11 cellular contexts compared by ENCODE assay signal in the genomic region with DNA sequence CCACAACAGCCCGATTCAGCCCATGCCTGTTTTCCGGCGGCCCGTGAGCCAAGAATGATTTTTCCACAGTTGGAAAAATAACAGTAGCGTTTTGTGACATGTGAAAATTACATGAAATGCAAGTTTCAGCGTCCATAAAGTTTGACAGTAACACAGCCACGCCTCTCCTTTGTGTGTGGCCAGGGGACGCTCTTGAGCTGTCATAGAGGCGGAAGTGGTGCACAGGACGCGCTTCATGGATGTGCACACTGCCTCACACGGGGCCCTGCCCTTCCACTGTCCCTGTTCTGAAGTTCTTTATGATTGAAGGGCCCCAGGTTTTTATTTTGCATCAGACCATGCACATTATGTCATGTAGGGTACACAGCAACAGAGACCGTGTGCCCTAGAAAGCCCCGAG. TPM values are rescaled to one million over a fixed set of nuclear protein-coding genes. Genes with fewer than 3 reads are reported as not detected.
DNase-seq lines count a peak whose midpoint lies in the region; ATAC-seq, FAIRE-seq and TF ChIP-seq lines count a peak whose summit lies in the region.
"Had no signal": no experiment of that assay in that cellular context is flagged by ENCODE, and none has a peak within 500 bp of the region (broad histone marks: within the 10 kb centered on the region; RNA-seq: fewer than 3 reads in every experiment).

No MANE protein-coding gene starts in this region.

- H3K4me1 ChIP-seq in upper lobe of right lung: no peaks in the 10 kb centered on the region
- H3K4me1 ChIP-seq: pancreas had no signal

- H3K27ac ChIP-seq in upper lobe of right lung: no peak overlapping the region
- H3K27ac ChIP-seq: pancreas, upper lobe of left lung had no signal

- peaks cover 6% of the 10 kb centered on the region for H3K27me3 Mint-ChIP-seq in glutamatergic neuron (ENCODE audit: unreplicated experiment)

- H3K9me3 ChIP-seq in upper lobe of right lung: no peaks in the 10 kb centered on the region
- H3K9me3 ChIP-seq: pancreas, upper lobe of left lung had no signal

- H3K4me1 Mint-ChIP-seq in glutamatergic neuron (ENCODE audit: low read depth, unreplicated experiment): no peaks in the 10 kb centered on the region

- FAIRE-seq in H54 (lab: Jason Lieb, UNC): no peak
- FAIRE-seq: endometrium, pancreas had no signal

- H3K36me3 ChIP-seq in upper lobe of right lung: no peaks in the 10 kb centered on the region
- H3K36me3 ChIP-seq: pancreas, upper lobe of left lung had no signal

- no peak overlapping the region for H3K27ac Mint-ChIP-seq in glutamatergic neuron (ENCODE audit: unreplicated experiment)

- peak; percentile 32 for TF ChIP-seq CTCF in choroid plexus epithelial cell (conservative IDR thresholded peaks at IDR 0.05; ENCODE audit: low read depth, low read length)
- peak; percentile 32 for TF ChIP-seq CTCF in upper lobe of right lung (IDR thresholded peaks at IDR 0.05)
- TF ChIP-seq CTCF in glutamatergic neuron (IDR thresholded peaks at IDR 0.05; ENCODE audit: partially characterized antibody, unreplicated experiment): no peak

- no peaks in the 10 kb centered on the region for H3K36me3 Mint-ChIP-seq in glutamatergic neuron (ENCODE audit: unreplicated experiment)

- intact Hi-C loops in upper lobe of right lung (cut with DNase I): no loop called here

- DNase-seq in stimulated activated CD4-positive, alpha-beta T cell treated with anti-CD3 and anti-CD28 coated beads, Interleukin-2, amount 100 ng/mL, for 24 hours: peak; percentile 24 to 32
- DNase-seq in stimulated activated CD4-positive, alpha-beta T cell treated with anti-CD3 and anti-CD28 coated beads, Interleukin-1b, Interleukin-23, amount 100 ng/mL, for 48 hours: no peak
- DNase-seq in choroid plexus epithelial cell (ENCODE audit: low read depth) (no peak), upper lobe of right lung (no peak), H54 (ENCODE audit: insufficient read length, low spot score) (no peak), glutamatergic neuron (no peak)
- DNase-seq in NK-92 treated with Interleukin-12 subunit alpha and Interleukin-12 subunit beta, amount 100 ng/mL, for 24 hours (lab: John Stamatoyannopoulos, UW): no peak
- DNase-seq: pancreas, upper lobe of left lung had no signal

- H3K27me3 ChIP-seq in upper lobe of right lung: no peaks in the 10 kb centered on the region
- H3K27me3 ChIP-seq: pancreas, upper lobe of left lung had no signal

- peak; percentile 85 for ATAC-seq in upper lobe of right lung
- ATAC-seq: pancreas had no signal

- H3K4me3 ChIP-seq in choroid plexus epithelial cell (ENCODE audit: low read depth, low read length) (no peak overlapping the region), upper lobe of right lung (no peak overlapping the region)
- H3K4me3 ChIP-seq: pancreas, upper lobe of left lung had no signal

- H3K4me3 Mint-ChIP-seq in glutamatergic neuron (ENCODE audit: unreplicated experiment): no peak overlapping the region

- H3K9me3 Mint-ChIP-seq in glutamatergic neuron (ENCODE audit: unreplicated experiment): peaks cover 9% of the 10 kb centered on the region

- no peak for TF ChIP-seq POLR2A in H54 (IDR thresholded peaks at IDR 0.05; ENCODE audit: low read depth, low read length)

TF ChIP-seq in PFSK-1, 5 proteins besides CTCF, POLR2A, EP300 and RAD21:
- no peak for TF ChIP-seq TAF1 (IDR thresholded peaks at IDR 0.05; ENCODE audit: borderline replicate concordance, insufficient read depth, low read length)
- TF ChIP-seq POLR2AphosphoS5 (IDR thresholded peaks at IDR 0.05; ENCODE audit: low read depth, low read length): no peak
- TF ChIP-seq, protein P1, sequence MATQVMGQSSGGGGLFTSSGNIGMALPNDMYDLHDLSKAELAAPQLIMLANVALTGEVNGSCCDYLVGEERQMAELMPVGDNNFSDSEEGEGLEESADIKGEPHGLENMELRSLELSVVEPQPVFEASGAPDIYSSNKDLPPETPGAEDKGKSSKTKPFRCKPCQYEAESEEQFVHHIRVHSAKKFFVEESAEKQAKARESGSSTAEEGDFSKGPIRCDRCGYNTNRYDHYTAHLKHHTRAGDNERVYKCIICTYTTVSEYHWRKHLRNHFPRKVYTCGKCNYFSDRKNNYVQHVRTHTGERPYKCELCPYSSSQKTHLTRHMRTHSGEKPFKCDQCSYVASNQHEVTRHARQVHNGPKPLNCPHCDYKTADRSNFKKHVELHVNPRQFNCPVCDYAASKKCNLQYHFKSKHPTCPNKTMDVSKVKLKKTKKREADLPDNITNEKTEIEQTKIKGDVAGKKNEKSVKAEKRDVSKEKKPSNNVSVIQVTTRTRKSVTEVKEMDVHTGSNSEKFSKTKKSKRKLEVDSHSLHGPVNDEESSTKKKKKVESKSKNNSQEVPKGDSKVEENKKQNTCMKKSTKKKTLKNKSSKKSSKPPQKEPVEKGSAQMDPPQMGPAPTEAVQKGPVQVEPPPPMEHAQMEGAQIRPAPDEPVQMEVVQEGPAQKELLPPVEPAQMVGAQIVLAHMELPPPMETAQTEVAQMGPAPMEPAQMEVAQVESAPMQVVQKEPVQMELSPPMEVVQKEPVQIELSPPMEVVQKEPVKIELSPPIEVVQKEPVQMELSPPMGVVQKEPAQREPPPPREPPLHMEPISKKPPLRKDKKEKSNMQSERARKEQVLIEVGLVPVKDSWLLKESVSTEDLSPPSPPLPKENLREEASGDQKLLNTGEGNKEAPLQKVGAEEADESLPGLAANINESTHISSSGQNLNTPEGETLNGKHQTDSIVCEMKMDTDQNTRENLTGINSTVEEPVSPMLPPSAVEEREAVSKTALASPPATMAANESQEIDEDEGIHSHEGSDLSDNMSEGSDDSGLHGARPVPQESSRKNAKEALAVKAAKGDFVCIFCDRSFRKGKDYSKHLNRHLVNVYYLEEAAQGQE (IDR thresholded peaks at IDR 0.05; ENCODE audit: insufficient read depth in 1 of 2, low read depth in 2 of 2, low read length in 2 of 2): no peak
- TF ChIP-seq SIN3A (IDR thresholded peaks at IDR 0.05; ENCODE audit: borderline replicate concordance, insufficient read depth, low read length): no peak
- TF ChIP-seq FOXP2 (optimal IDR thresholded peaks at IDR 0.05; ENCODE audit: borderline replicate concordance, extremely low read depth, extremely low read length, insufficient read depth): peak; percentile 44

RNA-seq across cellular contexts. Expression of a gene that starts 12.4 kb away (rescaled TPM):
- polyA plus RNA-seq in PFSK-1 (2012; ENCODE audit: insufficient read length, low read depth): 117 TPM
- total RNA-seq in upper lobe of right lung: 65.9 TPM
- 122 TPM for total RNA-seq in glutamatergic neuron (ENCODE audit: unreplicated experiment)

RNA-seq across cellular contexts. Expression of a gene that starts 34.8 kb away (rescaled TPM):
- polyA plus RNA-seq in PFSK-1 (2012; ENCODE audit: insufficient read length, low read depth): not detected
- total RNA-seq in upper lobe of right lung: not detected
- not detected for total RNA-seq in glutamatergic neuron (ENCODE audit: unreplicated experiment)
- total RNA-seq: pancreas, upper lobe of left lung had no signal

Comparison
In these comparisons a context has a peak if more than half of its experiments do, and no peak if none do; other contexts are left out.
1. DNase-seq: peak in stimulated activated CD4-positive, alpha-beta T cell treated with anti-CD3 and anti-CD28 coated beads, Interleukin-2, amount 100 ng/mL, for 24 hours (2 of 2); none in stimulated activated CD4-positive, alpha-beta T cell treated with anti-CD3 and anti-CD28 coated beads, Interleukin-1b, Interleukin-23, amount 100 ng/mL, for 48 hours (single experiment), choroid plexus epithelial cell (single experiment), upper lobe of right lung (single experiment), H54 (single experiment), glutamatergic neuron (single experiment) and NK-92 treated with Interleukin-12 subunit alpha and Interleukin-12 subunit beta, amount 100 ng/mL, for 24 hours (single experiment).